In genomic region chr9:81632599-81632998, GRCh38 we compare ENCODE assay signal across 14 cellular contexts. TPM values are rescaled to one million over a fixed set of nuclear protein-coding genes. Genes with fewer than 3 reads are reported as not detected.
DNase-seq lines count a peak whose midpoint lies in the region; ATAC-seq and TF ChIP-seq lines count a peak whose summit lies in the region.
"Had no signal": no experiment of that assay in that cellular context is flagged by ENCODE, and none has a peak within 500 bp of the region (broad histone marks: within the 10 kb centered on the region; RNA-seq: fewer than 3 reads in every experiment).

No MANE protein-coding gene starts in this region.

- H3K4me2 ChIP-seq in IMR-90 (ENCODE audit: low read depth, low read length) (peak overlapping the region; percentile 93; the same call in 1 of the 2 replicates), mesendoderm (ENCODE audit: low read length) (no peak overlapping the region)

- in situ Hi-C loops in IMR-90 (cut with MboI; ENCODE audit: low sequenced_read_pairs): no loop called here

- H4K8ac ChIP-seq in IMR-90 (ENCODE audit: low read depth in 2 of 2, low read length in 2 of 2) (peak overlapping the region in 1 of 2 experiments; percentile 36; a peak in 2 of 4 replicates), mesendoderm (ENCODE audit: low read depth, low read length) (no peak overlapping the region)

- H3K4ac ChIP-seq in IMR-90 (ENCODE audit: low read depth, low read length) (peak overlapping the region; percentile 70; the same call in 1 of the 2 replicates), mesendoderm (ENCODE audit: low read depth, low read length) (no peak overlapping the region)

- dilution Hi-C loops in IMR-90 (cut with HindIII; ENCODE audit: low sequenced_read_pairs, unreplicated experiment): no loop called here

- H2BK120ac ChIP-seq in IMR-90 (ENCODE audit: low read depth, low read length): peak overlapping the region; percentile 75
- H2BK120ac ChIP-seq in mesendoderm (ENCODE audit: low read depth, low read length): no peak overlapping the region

- no CpG with 5 or more reads among the region's 1 CpG for WGBS in IMR-90 (ENCODE audit: extremely low coverage in 2 of 2, insufficient read length in 1 of 2), 2 experiments
- no CpG with 5 or more reads among the region's 1 CpG for WGBS in mesendoderm (ENCODE audit: extremely low coverage, insufficient coverage, low lambda C conversion rate)

- peak overlapping the region; percentile 11; the same call in 1 of the 3 replicates for H2BK15ac ChIP-seq in IMR-90 (ENCODE audit: low read depth, low read length)
- H2BK15ac ChIP-seq in mesendoderm (replicated peaks; ENCODE audit: low read depth): no peak overlapping the region

- intact Hi-C loops in IMR-90 (cut with micrococcal nuclease): no loop called here

- TF ChIP-seq CTCF in AG09309 (IDR thresholded peaks at IDR 0.05; ENCODE audit: control insufficient read depth, insufficient read depth, low read depth, low read length, missing control alignments) (no peak), IMR-90 (conservative IDR thresholded peaks at IDR 0.05; ENCODE audit: low read depth, low read length) (no peak), choroid plexus epithelial cell (conservative IDR thresholded peaks at IDR 0.05; ENCODE audit: low read depth, low read length) (no peak)

- H3K4me3 ChIP-seq in AG09309 (ENCODE audit: control insufficient read depth, low read depth, low read length) (no peak overlapping the region), IMR-90 (ENCODE audit: insufficient read depth, low read depth, low read length) (no peak overlapping the region), choroid plexus epithelial cell (ENCODE audit: low read depth, low read length) (no peak overlapping the region), mesendoderm (ENCODE audit: low read length) (no peak overlapping the region)
- H3K4me3 ChIP-seq: tibial nerve had no signal

- DNase-seq in AG09309 (ENCODE audit: low read depth): peak; percentile 59
- peak; percentile 94 for DNase-seq in IMR-90
- DNase-seq in choroid plexus epithelial cell (ENCODE audit: low read depth): peak; percentile 93
- peak; percentile 36 for DNase-seq in mesendoderm
- no peak for DNase-seq in OCI-M1 (lab: John Stamatoyannopoulos, UW)
- no peak for DNase-seq in HK-2 (ENCODE audit: unreplicated experiment)
- DNase-seq: activated CD4-positive, alpha-beta T cell treated with anti-CD3 and anti-CD28 coated beads, Interleukin-2, amount 50 U/mL, for 4 hours; activated T-cell treated with anti-CD3 and anti-CD28 coated beads, Interleukin-2, amount 50 U/mL, for 4 hours; foreskin melanocyte; mammary epithelial cell; stimulated activated CD4-positive, alpha-beta T cell treated with anti-CD3 and anti-CD28 coated beads, Interleukin-4, amount 100 ng/mL, for 4 hours had no signal

- H2BK5ac ChIP-seq in IMR-90 (ENCODE audit: low read depth, low read length, poor library complexity, severe bottlenecking): peak overlapping the region; percentile 70
- no peak overlapping the region for H2BK5ac ChIP-seq in mesendoderm (ENCODE audit: low read length)

- peak overlapping the region; percentile 77; the same call in 1 of the 2 replicates for H4K91ac ChIP-seq in IMR-90 (ENCODE audit: insufficient read depth, low read depth, low read length)

- H3K14ac ChIP-seq in IMR-90 (replicated peaks; ENCODE audit: low read depth, low read length): peak overlapping the region; percentile 87

- H2AFZ ChIP-seq in IMR-90 (replicated peaks; ENCODE audit: low read length, poor library complexity): no peak overlapping the region

- H3K36me3 ChIP-seq in IMR-90 (ENCODE audit: control insufficient read depth, insufficient read depth, low read length): peaks cover 9% of the 10 kb centered on the region
- H3K36me3 ChIP-seq in mesendoderm (ENCODE audit: control insufficient read depth, insufficient read depth, low read length): peaks cover 3% of the 10 kb centered on the region

- H3K4me1 ChIP-seq in IMR-90 (ENCODE audit: control insufficient read depth, insufficient read depth, low read length) (peaks cover 29% of the 10 kb centered on the region), mesendoderm (ENCODE audit: control insufficient read depth, low read depth, low read length) (peaks cover 3% of the 10 kb centered on the region)

- POLR2A ChIA-PET in IMR-90 (lab: Charles Lee; ENCODE audit: unreplicated experiment): no interaction called here

- no peaks in the 10 kb centered on the region for H3K9me3 ChIP-seq in IMR-90 (ENCODE audit: control insufficient read depth, insufficient read depth, low read length)
- H3K9me3 ChIP-seq: tibial nerve had no signal

- H4K5ac ChIP-seq in IMR-90 (ENCODE audit: low read depth, low read length) (peak overlapping the region; percentile 85; the same call in 1 of the 2 replicates), mesendoderm (ENCODE audit: low read length) (no peak overlapping the region)

- H2AK9ac ChIP-seq in IMR-90 (replicated peaks; ENCODE audit: low read depth, low read length, poor library complexity): no peak overlapping the region

- CTCF ChIA-PET in IMR-90 (lab: Yijun Ruan, JAX): no interaction called here

- H4K20me1 ChIP-seq in IMR-90 (ENCODE audit: insufficient read depth, low read length): peaks cover 12% of the 10 kb centered on the region; the same call in 1 of the 2 replicates

- H3K79me2 ChIP-seq in mesendoderm (ENCODE audit: control insufficient read depth, insufficient read depth, low read length): peaks cover 1% of the 10 kb centered on the region

- H2AK5ac ChIP-seq in IMR-90 (ENCODE audit: low read depth, low read length) (peak overlapping the region; percentile 59; the same call in 1 of the 2 replicates), mesendoderm (ENCODE audit: low read length) (no peak overlapping the region)

- BruUV-seq in IMR-90 (replicated peaks; lab: Mats Ljungman, UMichigan): no TSS peak

- no peak for TF ChIP-seq POLR2A in IMR-90 (IDR thresholded peaks at IDR 0.05; ENCODE audit: low read depth, low read length)

- peaks cover 11 to 48% of the 10 kb centered on the region in 2 experiments for H3K79me1 ChIP-seq in IMR-90 (ENCODE audit: low read depth in 1 of 2, low read length in 2 of 2)
- peaks cover 4% of the 10 kb centered on the region for H3K79me1 ChIP-seq in mesendoderm (ENCODE audit: low read length)

- no peak overlapping the region for H3K56ac ChIP-seq in IMR-90 (ENCODE audit: extremely low read depth, insufficient read depth, low read length)
- H3K56ac ChIP-seq in mesendoderm (ENCODE audit: low read length): no peak overlapping the region

- H3K9ac ChIP-seq in IMR-90 (ENCODE audit: low read depth, low read length) (no peak overlapping the region), mesendoderm (ENCODE audit: low read length) (no peak overlapping the region)

- no peaks in the 10 kb centered on the region for H3K27me3 ChIP-seq in IMR-90 (ENCODE audit: control insufficient read depth, insufficient read depth, low read length)
- H3K27me3 ChIP-seq in mesendoderm (ENCODE audit: insufficient read depth, low read length, poor library complexity): no peaks in the 10 kb centered on the region
- H3K27me3 ChIP-seq: tibial nerve had no signal

- H2BK20ac ChIP-seq in IMR-90 (ENCODE audit: low read depth, low read length): 0 out of 2 replicates have a peak overlapping the region, but pooled peaks have one; percentile 22

- H3K9me1 ChIP-seq in IMR-90 (ENCODE audit: insufficient read depth, low read length): peaks cover 20% of the 10 kb centered on the region

- H3K23ac ChIP-seq in IMR-90 (ENCODE audit: low read depth, low read length): no peak overlapping the region
- H3K23ac ChIP-seq in mesendoderm (ENCODE audit: low read length): no peak overlapping the region

- peak overlapping the region; percentile 57; the same call in 1 of the 2 replicates for H3K27ac ChIP-seq in IMR-90 (ENCODE audit: insufficient read depth, low read length)
- no peak overlapping the region for H3K27ac ChIP-seq in mesendoderm (ENCODE audit: low read depth, low read length)

- H3K18ac ChIP-seq in IMR-90 (ENCODE audit: low read depth, low read length) (peak overlapping the region; percentile 98; the same call in 1 of the 2 replicates), mesendoderm (ENCODE audit: low read length) (no peak overlapping the region)

- no peak for TF ChIP-seq RAD21 in IMR-90 (IDR thresholded peaks at IDR 0.05; ENCODE audit: low read length)

- ATAC-seq in IMR-90 (ENCODE audit: low read depth): peak; percentile 68
- no peak for ATAC-seq in GM18868 (IDR thresholded peaks at IDR 0.05; ENCODE audit: unreplicated experiment)
- no peak for ATAC-seq in esophagus mucosa
- ATAC-seq: activated T-cell treated with anti-CD3 and anti-CD28 coated beads, Interleukin-2, amount 50 U/mL, for 4 hours had no signal

TF ChIP-seq in IMR-90, 13 proteins besides CTCF, POLR2A, EP300 and RAD21 (continues in another document):
- no peak for TF ChIP-seq CHD1 (IDR thresholded peaks at IDR 0.05; ENCODE audit: low read depth, low read length)
- 0 out of 2 replicates have a peak, but pooled peaks have one; percentile 1 for TF ChIP-seq SMC3 (IDR thresholded peaks at IDR 0.05; ENCODE audit: low read depth, low read length)
- no peak for TF ChIP-seq ELK1 (IDR thresholded peaks at IDR 0.05; ENCODE audit: borderline replicate concordance, low read depth, low read length)
- no peak for TF ChIP-seq BHLHE40 (IDR thresholded peaks at IDR 0.05; ENCODE audit: low read depth, low read length)
- TF ChIP-seq USF2 (IDR thresholded peaks at IDR 0.05; ENCODE audit: low read depth, low read length): no peak
- peak; percentile 60 for TF ChIP-seq CEBPB (IDR thresholded peaks at IDR 0.05; ENCODE audit: low read depth, low read length)

RNA-seq across cellular contexts. Expression of gene TLE1, which starts 56.7 kb away (rescaled TPM):
- total RNA-seq in IMR-90 (2012; rRNA removed): 36.0 and 40.3 TPM in 2 replicates
- polyA plus RNA-seq in IMR-90 (2012; rRNA removed): 51.0 and 52.9 TPM in 2 replicates
- 34.1 and 43.9 TPM in 2 replicates for polyA plus RNA-seq in IMR-90 (2012; cell fraction: cytosol; rRNA removed)
- polyA plus RNA-seq in IMR-90 (2012; cell fraction: nucleus; rRNA removed; ENCODE audit: low replicate concordance): 54.1 and 57.3 TPM in 2 replicates
- polyA plus RNA-seq in mesendoderm (2013, experiment 1 of 2): 35.4 TPM
- 37.2 TPM for polyA plus RNA-seq in mesendoderm (2013, experiment 2 of 2)
- total RNA-seq in esophagus mucosa: 12.0 TPM

Comparison
In these comparisons a context has a peak if more than half of its experiments do, and no peak if none do; other contexts are left out.
1. DNase-seq: peak in AG09309 (single experiment), IMR-90 (single experiment), choroid plexus epithelial cell (single experiment) and mesendoderm (single experiment); none in OCI-M1 (single experiment) and HK-2 (single experiment).